In genomic region chr2:240434728-240435456, GRCh38 we compare ENCODE assay signal across 1 cellular context.
TF ChIP-seq lines count a peak whose summit lies in the region.

No MANE protein-coding gene starts in this region.

TF ChIP-seq in HEK293, 187 proteins besides CTCF, POLR2A, EP300 and RAD21 (continued from another document):
- TF ChIP-seq ZNF354C (tag by site-specific recombination; IDR thresholded peaks at IDR 0.05; ENCODE audit: borderline replicate concordance, low read depth) (no peak), ZNF76 (tag by site-specific recombination; IDR thresholded peaks at IDR 0.05; ENCODE audit: borderline replicate concordance, low read depth) (no peak), ZNF521 (tag by site-specific recombination; IDR thresholded peaks at IDR 0.05) (no peak), OSR2 (tag by site-specific recombination; IDR thresholded peaks at IDR 0.05) (no peak), ZNF621 (tag by site-specific recombination; IDR thresholded peaks at IDR 0.05) (no peak), ZNF830 (tag by site-specific recombination; IDR thresholded peaks at IDR 0.05; ENCODE audit: low read depth) (no peak)
